25 cellular contexts compared by ENCODE assay signal in the genomic region with DNA sequence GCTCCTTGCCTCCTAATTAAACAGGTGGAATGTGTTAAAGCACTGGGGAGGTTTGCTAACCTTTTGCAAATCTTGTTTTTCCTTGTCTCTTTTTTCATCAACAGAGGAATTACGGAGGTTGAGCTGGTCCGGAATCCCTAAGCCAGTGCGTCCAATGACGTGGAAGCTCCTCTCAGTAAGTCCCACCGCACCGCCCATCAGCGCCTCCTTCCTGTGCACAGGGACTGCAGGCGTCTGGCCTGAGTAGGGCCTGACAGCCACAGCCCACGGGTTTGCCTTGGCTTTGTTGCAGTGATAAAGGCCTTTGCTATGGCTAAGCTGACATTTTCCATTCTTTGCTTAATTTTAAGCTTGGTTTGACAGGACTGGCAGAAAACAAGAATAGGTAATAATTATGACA.
DNase-seq lines count a peak whose midpoint lies in the region; ATAC-seq and TF ChIP-seq lines count a peak whose summit lies in the region.
"Had no signal": no experiment of that assay in that cellular context is flagged by ENCODE, and none has a peak within 500 bp of the region (broad histone marks: within the 10 kb centered on the region; RNA-seq: fewer than 3 reads in every experiment).

No MANE protein-coding gene starts in this region.

- peaks cover 8% of the 10 kb centered on the region for H3K36me3 Mint-ChIP-seq in activated CD8-positive, alpha-beta T cell treated with anti-CD3 and anti-CD28 coated beads for 36 hours (ENCODE audit: low read depth)
- H3K36me3 Mint-ChIP-seq in activated CD8-positive, alpha-beta T cell treated with anti-CD3 and anti-CD28 coated beads, Interleukin-2, amount 10 ng/mL, durations not matched to agents 7 days and 5 days (ENCODE audit: low read depth): peaks cover 4% of the 10 kb centered on the region
- peaks cover 0 to 35% (median 6%) of the 10 kb centered on the region in 3 donors for H3K36me3 Mint-ChIP-seq in naive thymus-derived CD8-positive, alpha-beta T cell

- H3K27me3 Mint-ChIP-seq in activated CD8-positive, alpha-beta T cell treated with anti-CD3 and anti-CD28 coated beads for 36 hours: no peaks in the 10 kb centered on the region
- H3K27me3 Mint-ChIP-seq in activated CD8-positive, alpha-beta T cell treated with anti-CD3 and anti-CD28 coated beads, Interleukin-2, amount 10 ng/mL, durations not matched to agents 7 days and 5 days (ENCODE audit: low read depth): no peaks in the 10 kb centered on the region
- no peaks in the 10 kb centered on the region for H3K27me3 Mint-ChIP-seq in naive thymus-derived CD8-positive, alpha-beta T cell
- H3K27me3 Mint-ChIP-seq: stimulated activated naive CD8-positive, alpha-beta T cell treated with anti-CD3 and anti-CD28 coated beads, Interleukin-15, Interleukin-2, amounts not matched to agents 100 ng/mL and 50 ng/mL, for 24 hours had no signal

- no peaks in the 10 kb centered on the region for H3K27me3 ChIP-seq in WERI-Rb-1 (ENCODE audit: insufficient read depth, low read depth, severe bottlenecking)
- no peaks in the 10 kb centered on the region for H3K27me3 ChIP-seq in testis
- H3K27me3 ChIP-seq in neuronal stem cell (ENCODE audit: control insufficient read depth in 3 of 3, insufficient read depth in 3 of 3, low read depth in 1 of 3, low read length in 3 of 3): no peaks in the 10 kb centered on the region
- no peaks in the 10 kb centered on the region for H3K27me3 ChIP-seq in sigmoid colon
- H3K27me3 ChIP-seq: heart right ventricle, spleen, tibial artery had no signal

- H3K18ac ChIP-seq in neuronal stem cell (ENCODE audit: low read length): no peak overlapping the region

- no peak overlapping the region for H2BK12ac ChIP-seq in neuronal stem cell (ENCODE audit: low read length)

- no peak overlapping the region for H3K4ac ChIP-seq in neuronal stem cell (ENCODE audit: low read length)

- no peak for DNase-seq in activated CD8-positive, alpha-beta T cell treated with anti-CD3 and anti-CD28 coated beads for 36 hours
- DNase-seq in activated CD8-positive, alpha-beta T cell treated with anti-CD3 and anti-CD28 coated beads, Interleukin-2, amount 10 ng/mL, durations not matched to agents 7 days and 5 days: no peak
- DNase-seq in WERI-Rb-1 (peak; percentile 89), iPS-NIHi7 (ENCODE audit: extremely low spot score) (peak; percentile 49), testis (peak; percentile 47), neuronal stem cell (ENCODE audit: low spot score) (no peak), sigmoid colon (no peak)
- no peak for DNase-seq in naive thymus-derived CD8-positive, alpha-beta T cell
- DNase-seq: activated naive CD4-positive, alpha-beta T cell treated with anti-CD3 and anti-CD28 coated beads, Interleukin-2, amount 50 U/mL, for 16 hours; activated T-cell treated with anti-CD3 and anti-CD28 coated beads, Interleukin-2, amount 50 U/mL, for 72 hours; anterior cingulate cortex; caudate nucleus; COR-L47; DMS79; GOT3; NCI-H1417; NCI-H524; spleen; stimulated activated CD4-positive, alpha-beta T cell treated with anti-CD3 and anti-CD28 coated beads, Interleukin-4, amount 100 ng/mL, for 1 hour; T1000; tibial artery had no signal

- TF ChIP-seq EP300 in sigmoid colon (IDR thresholded peaks at IDR 0.05): no peak

- no peak overlapping the region for H3K4me3 ChIP-seq in WERI-Rb-1 (ENCODE audit: low read depth, low read length)
- no peak overlapping the region for H3K4me3 ChIP-seq in testis
- no peak overlapping the region for H3K4me3 ChIP-seq in neuronal stem cell (ENCODE audit: low read length in 2 of 2)
- no peak overlapping the region for H3K4me3 ChIP-seq in sigmoid colon
- H3K4me3 ChIP-seq: heart right ventricle, spleen, tibial artery had no signal

- H3K36me3 ChIP-seq in WERI-Rb-1: no peaks in the 10 kb centered on the region
- no peaks in the 10 kb centered on the region for H3K36me3 ChIP-seq in testis (ENCODE audit: low read depth, missing control alignments)
- no peaks in the 10 kb centered on the region for H3K36me3 ChIP-seq in neuronal stem cell (replicated peaks in 1 of 2; ENCODE audit: control insufficient read depth in 2 of 2, insufficient read depth in 2 of 2, low read length in 2 of 2)
- no peaks in the 10 kb centered on the region for H3K36me3 ChIP-seq in sigmoid colon
- H3K36me3 ChIP-seq: tibial artery had no signal

- H3K4me3 Mint-ChIP-seq in activated CD8-positive, alpha-beta T cell treated with anti-CD3 and anti-CD28 coated beads for 36 hours: no peak overlapping the region
- no peak overlapping the region for H3K4me3 Mint-ChIP-seq in activated CD8-positive, alpha-beta T cell treated with anti-CD3 and anti-CD28 coated beads, Interleukin-2, amount 10 ng/mL, durations not matched to agents 7 days and 5 days
- H3K4me3 Mint-ChIP-seq in naive thymus-derived CD8-positive, alpha-beta T cell: no peak overlapping the region
- H3K4me3 Mint-ChIP-seq: activated T-cell treated with anti-CD3 and anti-CD28 coated beads, Interleukin-2, amount 50 U/mL, for 72 hours; stimulated activated naive CD8-positive, alpha-beta T cell treated with anti-CD3 and anti-CD28 coated beads, Interleukin-15, Interleukin-2, amounts not matched to agents 100 ng/mL and 50 ng/mL, for 24 hours had no signal

- H3K14ac ChIP-seq in neuronal stem cell (ENCODE audit: low read length): no peak overlapping the region

- WGBS in testis, 2 donors: 79 to 83% methylated on average over 9 of the region's 9 CpGs
- no CpG with 5 or more reads among the region's 9 CpGs for WGBS in neuronal stem cell (ENCODE audit: extremely low coverage in 2 of 2, insufficient read length in 2 of 2, insufficient replicate concordance in 1 of 2), 2 donors
- 93% methylated on average over 9 of the region's 9 CpGs for WGBS in sigmoid colon, 2 donors

- no peaks in the 10 kb centered on the region for H3K9me3 ChIP-seq in WERI-Rb-1 (ENCODE audit: severe bottlenecking)
- no peaks in the 10 kb centered on the region for H3K9me3 ChIP-seq in testis
- no peaks in the 10 kb centered on the region for H3K9me3 ChIP-seq in neuronal stem cell (replicated peaks in 1 of 2; ENCODE audit: control insufficient read depth in 2 of 2, insufficient read depth in 1 of 2, low read depth in 1 of 2, low read length in 2 of 2)
- no peaks in the 10 kb centered on the region for H3K9me3 ChIP-seq in sigmoid colon
- H3K9me3 ChIP-seq: spleen, tibial artery had no signal

- H2BK15ac ChIP-seq in neuronal stem cell (ENCODE audit: low read length): no peak overlapping the region

- peaks cover 25% of the 10 kb centered on the region for H3K4me1 Mint-ChIP-seq in activated CD8-positive, alpha-beta T cell treated with anti-CD3 and anti-CD28 coated beads for 36 hours (ENCODE audit: low read depth)
- H3K4me1 Mint-ChIP-seq in activated CD8-positive, alpha-beta T cell treated with anti-CD3 and anti-CD28 coated beads, Interleukin-2, amount 10 ng/mL, durations not matched to agents 7 days and 5 days (ENCODE audit: low read depth): peaks cover 3% of the 10 kb centered on the region
- H3K4me1 Mint-ChIP-seq in naive thymus-derived CD8-positive, alpha-beta T cell: peaks cover 38 to 49% (median 45%) of the 10 kb centered on the region in 4 donors

- H3K9me3 Mint-ChIP-seq in activated CD8-positive, alpha-beta T cell treated with anti-CD3 and anti-CD28 coated beads for 36 hours: no peaks in the 10 kb centered on the region
- H3K9me3 Mint-ChIP-seq in activated CD8-positive, alpha-beta T cell treated with anti-CD3 and anti-CD28 coated beads, Interleukin-2, amount 10 ng/mL, durations not matched to agents 7 days and 5 days (ENCODE audit: insufficient read depth): no peaks in the 10 kb centered on the region
- peaks cover 0 to 5% (median 0%) of the 10 kb centered on the region in 9 donors for H3K9me3 Mint-ChIP-seq in naive thymus-derived CD8-positive, alpha-beta T cell
- H3K9me3 Mint-ChIP-seq: activated T-cell treated with anti-CD3 and anti-CD28 coated beads, Interleukin-2, amount 50 U/mL, for 72 hours; stimulated activated naive CD8-positive, alpha-beta T cell treated with anti-CD3 and anti-CD28 coated beads, Interleukin-15, Interleukin-2, amounts not matched to agents 100 ng/mL and 50 ng/mL, for 24 hours had no signal

- no peak overlapping the region for H2AK5ac ChIP-seq in neuronal stem cell (ENCODE audit: low read depth, low read length)

- no peak overlapping the region for H2BK120ac ChIP-seq in neuronal stem cell (ENCODE audit: low read depth, low read length)

- TF ChIP-seq POLR2A in testis (IDR thresholded peaks at IDR 0.05): no peak
- no peak for TF ChIP-seq POLR2A in sigmoid colon (IDR thresholded peaks at IDR 0.05)

- no peak overlapping the region for H4K91ac ChIP-seq in neuronal stem cell (ENCODE audit: low read depth, low read length, poor library complexity)

- H3K9ac ChIP-seq in neuronal stem cell (ENCODE audit: low read depth, low read length, poor library complexity): no peak overlapping the region

- no peak overlapping the region for H3K23ac ChIP-seq in neuronal stem cell (ENCODE audit: low read depth, low read length, poor library complexity)

- CTCF ChIA-PET in activated CD8-positive, alpha-beta T cell treated with anti-CD3 and anti-CD28 coated beads for 36 hours (lab: Charles Lee): no interaction called here
- CTCF ChIA-PET in activated CD8-positive, alpha-beta T cell treated with anti-CD3 and anti-CD28 coated beads, Interleukin-2, amount 10 ng/mL, durations not matched to agents 7 days and 5 days (lab: Charles Lee): no interaction called here

- POLR2A ChIA-PET in activated CD8-positive, alpha-beta T cell treated with anti-CD3 and anti-CD28 coated beads for 36 hours (lab: Charles Lee): no interaction called here
- POLR2A ChIA-PET in activated CD8-positive, alpha-beta T cell treated with anti-CD3 and anti-CD28 coated beads, Interleukin-2, amount 10 ng/mL, durations not matched to agents 7 days and 5 days (lab: Charles Lee): no interaction called here
- POLR2A ChIA-PET in naive thymus-derived CD8-positive, alpha-beta T cell (lab: Charles Lee): no interaction called here

- H3K4me2 ChIP-seq in neuronal stem cell (ENCODE audit: insufficient read depth, low read length, poor library complexity, severe bottlenecking): no peak overlapping the region

- peak overlapping the region; percentile 11 for H3K27ac Mint-ChIP-seq in activated CD8-positive, alpha-beta T cell treated with anti-CD3 and anti-CD28 coated beads for 36 hours
- H3K27ac Mint-ChIP-seq in activated CD8-positive, alpha-beta T cell treated with anti-CD3 and anti-CD28 coated beads, Interleukin-2, amount 10 ng/mL, durations not matched to agents 7 days and 5 days: no peak overlapping the region
- peak overlapping the region in 3 of 10 donors; percentile 35 to 61 (median 46) for H3K27ac Mint-ChIP-seq in naive thymus-derived CD8-positive, alpha-beta T cell

- no peak overlapping the region for H2BK5ac ChIP-seq in neuronal stem cell (ENCODE audit: low read length)

- no peak for ATAC-seq in activated CD8-positive, alpha-beta T cell treated with anti-CD3 and anti-CD28 coated beads for 36 hours
- ATAC-seq in activated CD8-positive, alpha-beta T cell treated with anti-CD3 and anti-CD28 coated beads, Interleukin-2, amount 10 ng/mL, durations not matched to agents 7 days and 5 days: no peak
- ATAC-seq in naive thymus-derived CD8-positive, alpha-beta T cell: no peak
- ATAC-seq: activated T-cell treated with anti-CD3 and anti-CD28 coated beads, Interleukin-2, amount 50 U/mL, for 72 hours; SK-N-SH treated with all-trans-retinoic acid at 6 μM for 48 hours had no signal

- intact Hi-C loops in activated CD8-positive, alpha-beta T cell treated with anti-CD3 and anti-CD28 coated beads for 36 hours (cut with micrococcal nuclease): no loop called here
- intact Hi-C loops in testis (cut with DNase I; ENCODE audit: low total_unique reads): no loop called here
- intact Hi-C loops in sigmoid colon (cut with DNase I): no loop called here

- H3K27ac ChIP-seq in WERI-Rb-1 (no peak overlapping the region), testis (no peak overlapping the region), neuronal stem cell (replicated peaks; ENCODE audit: low read length) (no peak overlapping the region), sigmoid colon (no peak overlapping the region)
- H3K27ac ChIP-seq: heart right ventricle, HL-60, spleen, tibial artery had no signal

- no peaks in the 10 kb centered on the region for H3K79me1 ChIP-seq in neuronal stem cell (ENCODE audit: low read depth, low read length)

- H3K4me1 ChIP-seq in testis: no peaks in the 10 kb centered on the region
- H3K4me1 ChIP-seq in neuronal stem cell (ENCODE audit: control insufficient read depth in 2 of 2, insufficient read depth in 1 of 2, low read depth in 1 of 2, low read length in 2 of 2): no peaks in the 10 kb centered on the region
- H3K4me1 ChIP-seq in sigmoid colon: peaks cover 0 to 8% (median 4%) of the 10 kb centered on the region in 4 donors
- H3K4me1 ChIP-seq: tibial artery had no signal

- no peak overlapping the region for H2AFZ ChIP-seq in neuronal stem cell (ENCODE audit: low read length)

- no peak overlapping the region for H4K8ac ChIP-seq in neuronal stem cell (ENCODE audit: low read depth, low read length)

- TF ChIP-seq CTCF in activated CD8-positive, alpha-beta T cell treated with anti-CD3 and anti-CD28 coated beads for 36 hours (IDR thresholded peaks at IDR 0.05): no peak
- TF ChIP-seq CTCF in WERI-Rb-1 (IDR thresholded peaks at IDR 0.05; ENCODE audit: low read depth, low read length) (peak; percentile 67), testis (IDR thresholded peaks at IDR 0.05) (no peak), sigmoid colon (IDR thresholded peaks at IDR 0.05) (no peak)

Comparison
In these comparisons a context has a peak if more than half of its experiments do, and no peak if none do; other contexts are left out.
1. DNase-seq: peak in WERI-Rb-1 (single experiment), iPS-NIHi7 (single experiment) and testis (single experiment); none in activated CD8-positive, alpha-beta T cell treated with anti-CD3 and anti-CD28 coated beads for 36 hours (single experiment), activated CD8-positive, alpha-beta T cell treated with anti-CD3 and anti-CD28 coated beads, Interleukin-2, amount 10 ng/mL, durations not matched to agents 7 days and 5 days (single experiment), neuronal stem cell (single experiment), naive thymus-derived CD8-positive, alpha-beta T cell (0 of 10) and sigmoid colon (single experiment).